ENCODE assay signal across 14 cellular contexts in the genomic region with DNA sequence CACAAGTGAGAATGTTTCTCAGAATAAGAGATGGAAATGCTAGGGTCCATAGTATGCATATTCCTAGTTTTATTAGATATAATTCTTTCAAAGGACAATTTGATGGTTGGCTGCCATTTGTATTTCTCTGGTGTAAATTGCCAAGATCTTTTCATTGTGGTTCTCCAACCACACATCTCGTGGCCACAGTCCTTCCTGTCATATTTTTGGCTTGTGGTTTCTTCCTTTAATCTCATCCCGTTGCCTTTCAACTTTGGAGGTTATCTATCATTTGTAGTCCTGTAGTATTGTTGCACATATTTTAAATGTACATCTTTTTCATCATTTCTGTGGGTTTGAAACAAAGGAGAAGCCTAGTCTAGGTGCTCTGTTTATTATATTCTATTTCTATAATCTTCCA.
"Had no signal": no experiment of that assay in that cellular context is flagged by ENCODE, and none has a peak within 500 bp of the region (broad histone marks: within the 10 kb centered on the region; RNA-seq: fewer than 3 reads in every experiment).

No MANE protein-coding gene starts in this region.

- H3K4me3 ChIP-seq: ascending aorta, colonic mucosa, left lung, upper lobe of right lung had no signal

- H3K4me1 ChIP-seq: ascending aorta, colonic mucosa, left lung, upper lobe of right lung had no signal

- H3K27me3 ChIP-seq: ascending aorta, colonic mucosa, left lung, upper lobe of right lung had no signal

- DNase-seq: activated CD4-positive, alpha-beta T cell treated with anti-CD3 and anti-CD28 coated beads for 1 hour; activated CD4-positive, alpha-beta T cell treated with anti-CD3 and anti-CD28 coated beads, Interleukin-2, amount 50 U/mL, for 48 hours; activated CD8-positive, alpha-beta memory T cell treated with anti-CD3 and anti-CD28 coated beads, Interleukin-2, amount 10 ng/mL, durations not matched to agents 7 days and 5 days; activated effector memory CD4-positive, alpha-beta T cell treated with Interleukin-2 at 50 U/mL for 16 hours; activated T-cell treated with anti-CD3 and anti-CD28 coated beads, Interleukin-2, amount 50 U/mL, for 24 hours; caudate nucleus; colonic mucosa; effector CD4-positive, alpha-beta T cell; islet precursor cell; left lung; stimulated activated CD4-positive, alpha-beta T cell treated with anti-CD3 and anti-CD28 coated beads, Interleukin-12 subunit alpha, Interleukin-12 subunit beta, amount 100 ng/mL, for 4 hours; stimulated activated naive CD4-positive, alpha-beta T cell treated with Interleukin-2 at 50 U/mL for 16 hours; upper lobe of right lung had no signal

- H3K36me3 ChIP-seq: ascending aorta, colonic mucosa, left lung, upper lobe of right lung had no signal

- H3K9me3 ChIP-seq: colonic mucosa, upper lobe of right lung had no signal

- H3K27ac ChIP-seq: ascending aorta, colonic mucosa, left lung, upper lobe of right lung had no signal
